In genomic region chr18:37964885-37965571, GRCh38 we compare ENCODE assay signal across 15 cellular contexts.
DNase-seq lines count a peak whose midpoint lies in the region; ATAC-seq, FAIRE-seq and TF ChIP-seq lines count a peak whose summit lies in the region.
"Had no signal": no experiment of that assay in that cellular context is flagged by ENCODE, and none has a peak within 500 bp of the region (broad histone marks: within the 10 kb centered on the region; RNA-seq: fewer than 3 reads in every experiment).

No MANE protein-coding gene starts in this region.

- no peak overlapping the region for H2BK120ac ChIP-seq in H1 (replicated peaks; ENCODE audit: low read depth, low read length)

- H2BK5ac ChIP-seq in H1 (ENCODE audit: low read depth, low read length), result no peak overlapping the region

- no peak overlapping the region for H2BK20ac ChIP-seq in H1 (ENCODE audit: low read length)

- H3K56ac ChIP-seq in H1 (replicated peaks; ENCODE audit: insufficient read length, low read depth, low read length), result no peak overlapping the region

- peak; percentile 19 for DNase-seq in DMS 273 (lab: John Stamatoyannopoulos, UW; ENCODE audit: unreplicated experiment)
- no peak for DNase-seq in DMS 273 treated with DMSO at 0.1 percent for 48 hours (lab: John Stamatoyannopoulos, UW)
- DNase-seq in HepG2 (ENCODE audit: low spot score), result no peak
- DNase-seq in right lobe of liver, result no peak
- no peak for DNase-seq in H1 (ENCODE audit: low read depth in 1 of 2, low spot score in 2 of 2)
- no peak for DNase-seq in suprapubic skin (ENCODE audit: low spot score in 2 of 2)
- DNase-seq in cerebellar cortex (ENCODE audit: low spot score), result no peak
- DNase-seq in aorta, result no peak
- DNase-seq: CD8-positive, alpha-beta T cell; COR-L47; DMS79 treated with DMSO at 0.1 percent for 48 hours; EL had no signal

- H3K27ac ChIP-seq in HepG2 (ENCODE audit: extremely low read length, insufficient read depth, low read length) (no peak overlapping the region), right lobe of liver (no peak overlapping the region), H1 (ENCODE audit: low read depth, low read length) (no peak overlapping the region), suprapubic skin (no peak overlapping the region), aorta (ENCODE audit: low read depth in 1 of 2, low read length in 2 of 2) (no peak overlapping the region)
- H3K27ac ChIP-seq: 22Rv1 had no signal

- no peak for TF ChIP-seq RAD21 in HepG2 (CRISPR knock-in tag; IDR thresholded peaks at IDR 0.05)
- peak; percentile 24 to 35; a peak in 2 of 4 replicates for TF ChIP-seq RAD21 in H1 (IDR thresholded peaks at IDR 0.05 in 1 of 2, conservative IDR thresholded peaks at IDR 0.05 in 1 of 2; ENCODE audit: low read depth in 2 of 2, low read length in 2 of 2)

- H3K9me3 ChIP-seq in HepG2 (ENCODE audit: low read length), result no peaks in the 10 kb centered on the region
- no peaks in the 10 kb centered on the region for H3K9me3 ChIP-seq in right lobe of liver
- no peaks in the 10 kb centered on the region; a peak in 1 of 4 replicates for H3K9me3 ChIP-seq in H1 (ENCODE audit: insufficient read depth in 2 of 2, low read depth in 1 of 2, low read length in 1 of 2)
- H3K9me3 ChIP-seq in suprapubic skin, result peaks cover 6% of the 10 kb centered on the region
- H3K9me3 ChIP-seq in aorta (ENCODE audit: control insufficient read depth, low read length), result peaks cover 1% of the 10 kb centered on the region

- H2AFZ ChIP-seq in HepG2 (ENCODE audit: low read length) (no peak overlapping the region), H1 (ENCODE audit: low read length) (no peak overlapping the region)

- H3K4me2 ChIP-seq in HepG2 (ENCODE audit: low read depth, low read length) (no peak overlapping the region), H1 (ENCODE audit: insufficient read depth in 1 of 2, low read depth in 2 of 2, low read length in 2 of 2) (no peak overlapping the region)

- H3K36me3 ChIP-seq in HepG2 (replicated peaks in 1 of 2; ENCODE audit: control insufficient read depth in 1 of 2, insufficient read depth in 2 of 2, low read length in 2 of 2), result no peaks in the 10 kb centered on the region
- no peaks in the 10 kb centered on the region for H3K36me3 ChIP-seq in right lobe of liver
- H3K36me3 ChIP-seq in H1 (ENCODE audit: control insufficient read depth in 2 of 4, insufficient read depth in 4 of 4, low read length in 3 of 4), result no peaks in the 10 kb centered on the region
- no peaks in the 10 kb centered on the region for H3K36me3 ChIP-seq in suprapubic skin
- H3K36me3 ChIP-seq in aorta (ENCODE audit: control insufficient read depth in 1 of 2, insufficient read depth in 2 of 2, low read length in 1 of 2), result no peaks in the 10 kb centered on the region

- FAIRE-seq in HepG2 (lab: Jason Lieb, UNC) (no peak), H1 (lab: Jason Lieb, UNC) (no peak)
- FAIRE-seq: G401.6, GM12891 had no signal

- no peak overlapping the region for H4K91ac ChIP-seq in H1 (replicated peaks; ENCODE audit: insufficient read length, low read length)

- TF ChIP-seq CTCF in HepG2 (CRISPR knock-in tag; IDR thresholded peaks at IDR 0.05), result no peak
- no peak for TF ChIP-seq CTCF in right lobe of liver (IDR thresholded peaks at IDR 0.05)
- peak in 2 of 3 experiments; percentile 9 to 14; a peak in 2 of 4 replicates for TF ChIP-seq CTCF in H1 (IDR thresholded peaks at IDR 0.05; ENCODE audit: control extremely low read depth in 1 of 3, insufficient read depth in 1 of 3, low read depth in 1 of 3, low read length in 3 of 3)
- TF ChIP-seq CTCF in suprapubic skin (IDR thresholded peaks at IDR 0.05), result no peak

- WGBS in HepG2 (ENCODE audit: low lambda C conversion rate), result 0% methylated on average over 2 of the region's 2 CpGs
- WGBS in right lobe of liver (ENCODE audit: insufficient coverage, low coverage, low lambda C conversion rate, missing lambda C conversion rate), result 37% methylated on average over 2 of the region's 2 CpGs
- WGBS in H1 (ENCODE audit: extremely low coverage in 1 of 2, insufficient coverage in 1 of 2, insufficient read length in 1 of 2, insufficient replicate concordance in 2 of 2, low coverage in 1 of 2, low lambda C conversion rate in 2 of 2, missing lambda C conversion rate in 1 of 2), 2 experiments, result 78% methylated on average over 2 of the region's 2 CpGs; no CpG with 5 or more reads in 1 of the 2 experiments
- WGBS in suprapubic skin, result 64% methylated on average over 2 of the region's 2 CpGs
- 54 to 63% methylated on average over 2 of the region's 2 CpGs for WGBS in aorta, 2 donors

- no peaks in the 10 kb centered on the region for H4K20me1 ChIP-seq in HepG2 (ENCODE audit: insufficient read depth, low read length)
- H4K20me1 ChIP-seq in H1 (replicated peaks in 1 of 2; ENCODE audit: control insufficient read depth in 1 of 2, insufficient read depth in 2 of 2, low read length in 2 of 2), result no peaks in the 10 kb centered on the region

- no peak overlapping the region for H2BK15ac ChIP-seq in H1 (ENCODE audit: low read length)

- no peak overlapping the region for H3K9ac ChIP-seq in HepG2 (ENCODE audit: insufficient read depth, low read depth, low read length)
- no peak overlapping the region for H3K9ac ChIP-seq in H1 (replicated peaks in 1 of 4; ENCODE audit: extremely low read depth in 1 of 4, low read depth in 3 of 4, low read length in 3 of 4)

- no peak overlapping the region for H3K18ac ChIP-seq in H1 (ENCODE audit: extremely low read depth, low read length)

- H3K27me3 ChIP-seq in HepG2 (ENCODE audit: control insufficient read depth in 1 of 2, insufficient read depth in 2 of 2, low read length in 2 of 2) (no peaks in the 10 kb centered on the region), right lobe of liver (no peaks in the 10 kb centered on the region), H1 (replicated peaks in 1 of 4; ENCODE audit: control insufficient read depth in 3 of 4, extremely low read depth in 1 of 4, insufficient read depth in 3 of 4, low read length in 3 of 4) (no peaks in the 10 kb centered on the region), suprapubic skin (no peaks in the 10 kb centered on the region), aorta (ENCODE audit: control insufficient read depth in 1 of 2, insufficient read depth in 2 of 2, low read length in 1 of 2) (no peaks in the 10 kb centered on the region)

- in situ Hi-C loops in HepG2 (cut with HindIII; ENCODE audit: extremely low pct_ligation_motif_present, low pct_unique_long_range_greater_than_20kb), result no loop called here

- H3K4me1 ChIP-seq in HepG2 (ENCODE audit: insufficient read depth, low read length), result no peaks in the 10 kb centered on the region
- H3K4me1 ChIP-seq in right lobe of liver, result no peaks in the 10 kb centered on the region
- no peaks in the 10 kb centered on the region for H3K4me1 ChIP-seq in H1 (replicated peaks in 1 of 4; ENCODE audit: control insufficient read depth in 3 of 4, insufficient read depth in 4 of 4, low read length in 3 of 4)
- no peaks in the 10 kb centered on the region for H3K4me1 ChIP-seq in suprapubic skin
- no peaks in the 10 kb centered on the region for H3K4me1 ChIP-seq in aorta (ENCODE audit: control insufficient read depth in 1 of 2, insufficient read depth in 2 of 2, low read length in 2 of 2)

- no peak overlapping the region for H4K8ac ChIP-seq in H1 (ENCODE audit: extremely low read depth, insufficient read depth, low read length)

- CTCF ChIA-PET in HepG2 (lab: Yijun Ruan, JAX; ENCODE audit: low intra/inter-chr PET ratio, low total read pairs), result no interaction called here
- CTCF ChIA-PET in H1 (lab: Charles Lee; ENCODE audit: partially characterized antibody), result interaction anchor here (2.2 kb wide), 1 partner anchor 185 kb away, joined by 5 read pairs; no protein-coding TSS in a partner anchor

- no peak overlapping the region for H3K23ac ChIP-seq in H1 (ENCODE audit: insufficient read length)

- no peak for ATAC-seq in HepG2
- ATAC-seq in right lobe of liver, result no peak
- ATAC-seq in aorta (ENCODE audit: low FRiP score), result no peak
- ATAC-seq: CD8-positive, alpha-beta T cell had no signal

- no peak for TF ChIP-seq POLR2A in HepG2 (IDR thresholded peaks at IDR 0.05; ENCODE audit: insufficient read depth in 1 of 2, low read depth in 2 of 2, low read length in 2 of 2)
- no peak for TF ChIP-seq POLR2A in right lobe of liver (IDR thresholded peaks at IDR 0.05)
- TF ChIP-seq POLR2A in H1 (IDR thresholded peaks at IDR 0.05; ENCODE audit: control extremely low read depth in 1 of 2, low read depth in 2 of 2, low read length in 2 of 2), result no peak
- TF ChIP-seq POLR2A in suprapubic skin (IDR thresholded peaks at IDR 0.05), result no peak

- no peak overlapping the region for H4K5ac ChIP-seq in H1 (ENCODE audit: insufficient read length, low read depth, low read length)

- no peak overlapping the region for H2BK12ac ChIP-seq in H1 (ENCODE audit: low read depth, low read length)

- TF ChIP-seq EP300 in HepG2 (IDR thresholded peaks at IDR 0.05; ENCODE audit: low read depth in 2 of 2, low read length in 2 of 2), result no peak
- no peak for TF ChIP-seq EP300 in HepG2 (CRISPR knock-in tag; IDR thresholded peaks at IDR 0.05; ENCODE audit: borderline replicate concordance)
- TF ChIP-seq EP300 in H1 (IDR thresholded peaks at IDR 0.05; ENCODE audit: borderline replicate concordance in 1 of 2, low read depth in 2 of 2, low read length in 2 of 2), result no peak
- TF ChIP-seq EP300 in suprapubic skin (IDR thresholded peaks at IDR 0.05), result no peak

- H3K79me1 ChIP-seq in H1 (ENCODE audit: low read depth, low read length), result no peaks in the 10 kb centered on the region

- intact Hi-C loops in HepG2 (cut with micrococcal nuclease; ENCODE audit: unreplicated experiment) (no loop called here), right lobe of liver (cut with DNase I) (no loop called here), aorta (cut with DNase I) (no loop called here)

- H3K14ac ChIP-seq in H1 (ENCODE audit: insufficient read length), result no peak overlapping the region

- H3K79me2 ChIP-seq in HepG2 (ENCODE audit: insufficient read depth, low read length), result no peaks in the 10 kb centered on the region
- H3K79me2 ChIP-seq in H1 (ENCODE audit: control insufficient read depth in 1 of 2, insufficient read depth in 2 of 2, low read length in 2 of 2), result no peaks in the 10 kb centered on the region

- POLR2A ChIA-PET in HepG2 (lab: Yijun Ruan, JAX), result no interaction called here
- POLR2A ChIA-PET in H1 (lab: Charles Lee; ENCODE audit: partially characterized antibody), result no interaction called here

- no peak overlapping the region for H2AK5ac ChIP-seq in H1 (ENCODE audit: low read depth, low read length)

- H3K4me3 ChIP-seq in HepG2 (replicated peaks in 1 of 3; ENCODE audit: insufficient read depth in 1 of 3, low read depth in 2 of 3, low read length in 3 of 3), result no peak overlapping the region
- no peak overlapping the region for H3K4me3 ChIP-seq in right lobe of liver
- H3K4me3 ChIP-seq in H1 (ENCODE audit: extremely low read depth in 1 of 4, insufficient read depth in 2 of 4, low read depth in 3 of 4, low read length in 4 of 4), result no peak overlapping the region
- H3K4me3 ChIP-seq in suprapubic skin, result no peak overlapping the region
- H3K4me3 ChIP-seq in aorta (ENCODE audit: low read length in 2 of 2), result no peak overlapping the region

- H3K23me2 ChIP-seq in H1 (ENCODE audit: low read depth, low read length), result no peaks in the 10 kb centered on the region

- H3K4ac ChIP-seq in H1 (replicated peaks; ENCODE audit: insufficient read length, low read depth, low read length), result no peak overlapping the region

- BruUV-seq in HepG2 (replicated peaks; lab: Mats Ljungman, UMichigan), result no TSS peak

TF ChIP-seq in H1, 55 proteins besides CTCF, POLR2A, EP300 and RAD21 (continues in another document):
- no peak for TF ChIP-seq SIX5 (IDR thresholded peaks at IDR 0.05; ENCODE audit: low read depth, low read length)
- TF ChIP-seq SP4 (IDR thresholded peaks at IDR 0.05; ENCODE audit: low read length), result no peak

Comparison
In these comparisons a context has a peak if more than half of its experiments do, and no peak if none do; other contexts are left out.
1. CTCF ChIP-seq: peak in H1 (2 of 3); none in HepG2 (single experiment), right lobe of liver (0 of 4) and suprapubic skin (0 of 2).